In genomic region chr1:15744122-15744679, GRCh38 we compare ENCODE assay signal across 2 cellular contexts.
TF ChIP-seq lines count a peak whose summit lies in the region.

No MANE protein-coding gene starts in this region.

TF ChIP-seq in IMR-90, 13 proteins besides CTCF, POLR2A, EP300 and RAD21:
- TF ChIP-seq CHD1 (IDR thresholded peaks at IDR 0.05; ENCODE audit: low read depth, low read length) = no peak
- TF ChIP-seq USF2 (IDR thresholded peaks at IDR 0.05; ENCODE audit: low read depth, low read length) = no peak
- TF ChIP-seq CEBPB (IDR thresholded peaks at IDR 0.05; ENCODE audit: low read depth, low read length) = no peak
- TF ChIP-seq ELK1 (IDR thresholded peaks at IDR 0.05; ENCODE audit: borderline replicate concordance, low read depth, low read length) = no peak
- TF ChIP-seq MAFK (IDR thresholded peaks at IDR 0.05; ENCODE audit: low read depth, low read length) = no peak
- TF ChIP-seq SMC3 (IDR thresholded peaks at IDR 0.05; ENCODE audit: low read depth, low read length) = no peak
- TF ChIP-seq FOS (IDR thresholded peaks at IDR 0.05; ENCODE audit: low read depth, low read length) = no peak

TF ChIP-seq in H1, 55 proteins besides CTCF, POLR2A, EP300 and RAD21:
- TF ChIP-seq MAX (IDR thresholded peaks at IDR 0.05) = no peak
- no peak for TF ChIP-seq TEAD4 (IDR thresholded peaks at IDR 0.05; ENCODE audit: low read depth, low read length)
- no peak for TF ChIP-seq TCF12 (IDR thresholded peaks at IDR 0.05; ENCODE audit: low read depth, low read length)
- no peak for TF ChIP-seq SP1 (IDR thresholded peaks at IDR 0.05; ENCODE audit: low read depth, low read length)
- TF ChIP-seq SIX5 (IDR thresholded peaks at IDR 0.05; ENCODE audit: low read depth, low read length) = no peak
